Comparison of ENCODE assay signal across 8 cellular contexts in genomic region chr12:78470354-78471195, GRCh38.
DNase-seq lines count a peak whose midpoint lies in the region; ATAC-seq and TF ChIP-seq lines count a peak whose summit lies in the region.

No MANE protein-coding gene starts in this region.

- no peaks in the 10 kb centered on the region for H4K20me1 ChIP-seq in IMR-90 (ENCODE audit: insufficient read depth, low read length)

- POLR2A ChIA-PET in IMR-90 (lab: Charles Lee; ENCODE audit: unreplicated experiment) = no interaction called here
- POLR2A ChIA-PET in RWPE1 (lab: Yijun Ruan, JAX; ENCODE audit: low non-redundant PET) = no interaction called here

- H2BK5ac ChIP-seq in IMR-90 (ENCODE audit: low read depth, low read length, poor library complexity, severe bottlenecking) = no peak overlapping the region

- BruUV-seq in IMR-90 (replicated peaks; lab: Mats Ljungman, UMichigan) = no TSS peak

- no peak overlapping the region for H3K18ac ChIP-seq in IMR-90 (ENCODE audit: low read depth, low read length)

- no peaks in the 10 kb centered on the region for H3K79me1 ChIP-seq in IMR-90 (ENCODE audit: low read depth in 1 of 2, low read length in 2 of 2)

- peak; percentile 46 to 84 (median 52) for DNase-seq in NCI-H1417 (lab: John Stamatoyannopoulos, UW)
- DNase-seq in NCI-H1417 treated with DMSO at 0.1 percent for 48 hours (lab: John Stamatoyannopoulos, UW) = no peak
- DNase-seq in IMR-90 = peak; percentile 60
- peak; percentile 15 for DNase-seq in RWPE1 (ENCODE audit: low spot score)
- DNase-seq in glomerular endothelial cell (ENCODE audit: extremely low read depth, low read depth, low spot score) = peak; percentile 18
- DNase-seq in SKM-1 treated with dmso at 0.1 percent for 144 hours (lab: John Stamatoyannopoulos, UW; ENCODE audit: unreplicated experiment) = no peak

- H2BK15ac ChIP-seq in IMR-90 (ENCODE audit: low read depth, low read length) = no peak overlapping the region

- no peak overlapping the region for H4K91ac ChIP-seq in IMR-90 (ENCODE audit: insufficient read depth, low read depth, low read length)

- TF ChIP-seq RAD21 in IMR-90 (IDR thresholded peaks at IDR 0.05; ENCODE audit: low read length) = peak; percentile 70

- no peak overlapping the region for H3K9ac ChIP-seq in IMR-90 (ENCODE audit: low read depth, low read length)

- H4K8ac ChIP-seq in IMR-90 (ENCODE audit: low read depth in 2 of 2, low read length in 2 of 2) = no peak overlapping the region

- no peak for TF ChIP-seq POLR2A in IMR-90 (IDR thresholded peaks at IDR 0.05; ENCODE audit: low read depth, low read length)

- no peak overlapping the region for H3K4ac ChIP-seq in IMR-90 (ENCODE audit: low read depth, low read length)

- H2AK9ac ChIP-seq in IMR-90 (replicated peaks; ENCODE audit: low read depth, low read length, poor library complexity) = no peak overlapping the region

- no peaks in the 10 kb centered on the region for H3K4me1 ChIP-seq in IMR-90 (ENCODE audit: control insufficient read depth, insufficient read depth, low read length)

- no peak overlapping the region for H2AFZ ChIP-seq in IMR-90 (replicated peaks; ENCODE audit: low read length, poor library complexity)

- H3K27ac ChIP-seq in IMR-90 (ENCODE audit: insufficient read depth, low read length) (no peak overlapping the region), RWPE1 (no peak overlapping the region)

- CTCF ChIA-PET in IMR-90 (lab: Yijun Ruan, JAX) (interaction anchor here (0.6 to 1.5 kb wide), 10 partner anchors 12 to 704 kb away, joined by 3 to 9 read pairs (median 3); no protein-coding TSS in a partner anchor), RWPE1 (lab: Yijun Ruan, JAX) (interaction anchor here (0.6 to 2.6 kb wide), 15 partner anchors 10 to 1533 kb away, joined by 3 to 7 read pairs (median 4); no protein-coding TSS in a partner anchor)

- dilution Hi-C loops in IMR-90 (cut with HindIII; ENCODE audit: low sequenced_read_pairs, unreplicated experiment) = no loop called here

- intact Hi-C loops in IMR-90 (cut with micrococcal nuclease) = loop anchor here (1.0 to 5.0 kb wide), 5 partner anchors 392 to 904 kb away; partner anchors contain the start of gene SYT1

- no peaks in the 10 kb centered on the region for H3K9me3 ChIP-seq in IMR-90 (ENCODE audit: control insufficient read depth, insufficient read depth, low read length)

- H3K23ac ChIP-seq in IMR-90 (ENCODE audit: low read depth, low read length) = no peak overlapping the region

- TF ChIP-seq CTCF in IMR-90 (conservative IDR thresholded peaks at IDR 0.05; ENCODE audit: low read depth, low read length) = peak; percentile 70
- peak; percentile 42 for TF ChIP-seq CTCF in RWPE1 (conservative IDR thresholded peaks at IDR 0.05; ENCODE audit: low read depth)

- H2BK120ac ChIP-seq in IMR-90 (ENCODE audit: low read depth, low read length) = no peak overlapping the region

- H3K36me3 ChIP-seq in IMR-90 (ENCODE audit: control insufficient read depth, insufficient read depth, low read length) = no peaks in the 10 kb centered on the region

- H3K4me3 ChIP-seq in IMR-90 (ENCODE audit: insufficient read depth, low read depth, low read length) = no peak overlapping the region

- no peak overlapping the region for H4K5ac ChIP-seq in IMR-90 (ENCODE audit: low read depth, low read length)

- H3K27me3 ChIP-seq in IMR-90 (ENCODE audit: control insufficient read depth, insufficient read depth, low read length) = no peaks in the 10 kb centered on the region

- H2AK5ac ChIP-seq in IMR-90 (ENCODE audit: low read depth, low read length) = no peak overlapping the region

- no peak overlapping the region for H3K4me2 ChIP-seq in IMR-90 (ENCODE audit: low read depth, low read length)

- H2BK20ac ChIP-seq in IMR-90 (ENCODE audit: low read depth, low read length) = no peak overlapping the region

- 100% methylated on average over 1 of the region's 3 CpGs; no CpG with 5 or more reads in 1 of the 2 experiments for WGBS in IMR-90 (ENCODE audit: extremely low coverage in 2 of 2, insufficient read length in 1 of 2), 2 experiments

- H3K9me1 ChIP-seq in IMR-90 (ENCODE audit: insufficient read depth, low read length) = no peaks in the 10 kb centered on the region

- ATAC-seq in IMR-90 (ENCODE audit: low read depth) (peak; percentile 74), HG03175 (IDR thresholded peaks at IDR 0.05; ENCODE audit: unreplicated experiment) (no peak), HG02973 (IDR thresholded peaks at IDR 0.05; ENCODE audit: unreplicated experiment) (no peak)

- no peak overlapping the region for H3K56ac ChIP-seq in IMR-90 (ENCODE audit: extremely low read depth, insufficient read depth, low read length)

- H3K14ac ChIP-seq in IMR-90 (replicated peaks; ENCODE audit: low read depth, low read length) = no peak overlapping the region

- in situ Hi-C loops in IMR-90 (cut with MboI; ENCODE audit: low sequenced_read_pairs) = no loop called here

TF ChIP-seq in IMR-90, 13 proteins besides CTCF, POLR2A, EP300 and RAD21:
- TF ChIP-seq SMC3 (IDR thresholded peaks at IDR 0.05; ENCODE audit: low read depth, low read length) (peak; percentile 84), NFE2L2 (IDR thresholded peaks at IDR 0.05; ENCODE audit: low read depth, low read length) (no peak), RCOR1 (IDR thresholded peaks at IDR 0.05; ENCODE audit: insufficient replicate concordance, low read length) (no peak)
- TF ChIP-seq, protein P1, sequence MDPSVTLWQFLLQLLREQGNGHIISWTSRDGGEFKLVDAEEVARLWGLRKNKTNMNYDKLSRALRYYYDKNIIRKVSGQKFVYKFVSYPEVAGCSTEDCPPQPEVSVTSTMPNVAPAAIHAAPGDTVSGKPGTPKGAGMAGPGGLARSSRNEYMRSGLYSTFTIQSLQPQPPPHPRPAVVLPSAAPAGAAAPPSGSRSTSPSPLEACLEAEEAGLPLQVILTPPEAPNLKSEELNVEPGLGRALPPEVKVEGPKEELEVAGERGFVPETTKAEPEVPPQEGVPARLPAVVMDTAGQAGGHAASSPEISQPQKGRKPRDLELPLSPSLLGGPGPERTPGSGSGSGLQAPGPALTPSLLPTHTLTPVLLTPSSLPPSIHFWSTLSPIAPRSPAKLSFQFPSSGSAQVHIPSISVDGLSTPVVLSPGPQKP (IDR thresholded peaks at IDR 0.05; ENCODE audit: borderline replicate concordance, low read depth, low read length) = no peak
TF ChIP-seq in IMR-90: peak in this region for 1.

Comparison
In these comparisons a context has a peak if more than half of its experiments do, and no peak if none do; other contexts are left out.
1. DNase-seq: peak in NCI-H1417 (3 of 3), IMR-90 (single experiment), RWPE1 (single experiment) and glomerular endothelial cell (single experiment); none in NCI-H1417 treated with DMSO at 0.1 percent for 48 hours (single experiment) and SKM-1 treated with dmso at 0.1 percent for 144 hours (single experiment).